In the genomic region with DNA sequence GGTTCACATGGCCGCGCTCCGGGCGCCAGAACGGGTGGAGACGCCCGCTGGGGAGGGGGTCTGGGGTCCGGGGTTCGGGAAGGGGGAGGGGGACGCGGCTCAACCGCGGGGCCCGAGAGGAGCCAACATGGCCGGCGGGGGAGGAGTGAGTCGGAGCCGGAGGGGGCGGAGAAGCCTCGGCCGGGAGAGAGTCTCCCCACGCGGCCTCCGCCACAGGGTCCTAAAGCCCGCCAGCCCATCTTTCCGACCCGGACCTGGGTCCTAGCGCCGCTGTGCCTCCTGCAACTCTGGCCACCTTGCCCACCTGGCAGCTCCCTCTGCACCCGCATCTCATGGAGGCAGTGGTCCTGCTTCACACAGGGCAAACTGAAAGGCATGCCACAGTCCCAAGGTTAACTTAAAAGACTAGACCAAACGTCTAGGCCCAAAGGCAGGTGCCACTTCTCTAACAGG, we compare ENCODE assay signal across 8 cellular contexts. TPM values are rescaled to one million over a fixed set of nuclear protein-coding genes. Genes with fewer than 3 reads are reported as not detected.
DNase-seq lines count a peak whose midpoint lies in the region; ATAC-seq and TF ChIP-seq lines count a peak whose summit lies in the region.

A gene (minus strand): TSS at position 147 of the 453 bp plus-strand sequence. CDS start 12,796 bp downstream, outside the sequence.

- DNase-seq in COLO829 (ENCODE audit: low spot score) (peak; percentile 85), endodermal cell (peak; percentile 99), mesendoderm (peak; percentile 94)
- DNase-seq in activated CD8-positive, alpha-beta memory T cell treated with anti-CD3 and anti-CD28 coated beads, Interleukin-2, amount 50 U/mL, for 24 hours (ENCODE audit: extremely low read depth), result peak; percentile 60
- peak; percentile 76 for DNase-seq in stimulated activated CD8-positive, alpha-beta memory T cell treated with anti-CD3 and anti-CD28 coated beads, Interleukin-12 subunit alpha, Interleukin-12 subunit beta, amount 100 ng/mL, for 4 hours (ENCODE audit: low read depth)

- H2BK120ac ChIP-seq in mesendoderm (ENCODE audit: low read depth, low read length), result peak within 1 kb of the TSS; percentile 83

- H3K4me3 Mint-ChIP-seq in endodermal cell, result peak within 1 kb of the TSS; percentile 97

- H3K9ac ChIP-seq in HUES6 (ENCODE audit: low read length), result peak within 1 kb of the TSS; percentile 89
- H3K9ac ChIP-seq in OCI-LY3 (ENCODE audit: low read length), result peak within 1 kb of the TSS; percentile 100
- peak within 1 kb of the TSS; percentile 50 for H3K9ac ChIP-seq in endodermal cell (ENCODE audit: extremely low read depth, low read length, poor library complexity, severe bottlenecking)
- H3K9ac ChIP-seq in mesendoderm (ENCODE audit: low read length), result peak within 1 kb of the TSS; percentile 76

- H3K27me3 ChIP-seq in HUES6 (ENCODE audit: control insufficient read depth, insufficient read depth, low read length) (no peaks in the 10 kb centered on the region), OCI-LY3 (ENCODE audit: low read depth, low read length) (no peaks in the 10 kb centered on the region), endodermal cell (ENCODE audit: control insufficient read depth, insufficient read depth, low read length, poor library complexity, severe bottlenecking) (no peaks in the 10 kb centered on the region), mesendoderm (ENCODE audit: insufficient read depth, low read length, poor library complexity) (no peaks in the 10 kb centered on the region)

- peak within 1 kb of the TSS; percentile 99 for H3K18ac ChIP-seq in mesendoderm (ENCODE audit: low read length)

- H3K4me1 Mint-ChIP-seq in endodermal cell, result peaks cover 45% of the 10 kb centered on the region

- H3K27ac Mint-ChIP-seq in endodermal cell, result peak within 1 kb of the TSS; percentile 91

- H2BK5ac ChIP-seq in mesendoderm (ENCODE audit: low read length), result peak within 1 kb of the TSS; percentile 82

- H3K9me3 ChIP-seq in HUES6 (ENCODE audit: control insufficient read depth, insufficient read depth, low read depth, low read length) (no peaks in the 10 kb centered on the region), OCI-LY3 (ENCODE audit: insufficient read depth, low read length) (no peaks in the 10 kb centered on the region), endodermal cell (ENCODE audit: control insufficient read depth, low read length) (no peaks in the 10 kb centered on the region)

- peaks cover 93% of the 10 kb centered on the region for H3K79me2 ChIP-seq in OCI-LY3 (ENCODE audit: low read length)
- H3K79me2 ChIP-seq in mesendoderm (ENCODE audit: control insufficient read depth, insufficient read depth, low read length), result peaks cover 38% of the 10 kb centered on the region

- peaks cover 15% of the 10 kb centered on the region for H3K36me3 Mint-ChIP-seq in endodermal cell (ENCODE audit: low read depth)

- TF ChIP-seq CTCF in OCI-LY3 (IDR thresholded peaks at IDR 0.05; ENCODE audit: low read depth, low read length), result no peak
- TF ChIP-seq CTCF in endodermal cell (conservative IDR thresholded peaks at IDR 0.05), result no peak

- no peak within 1 kb of the TSS for H2AFZ ChIP-seq in OCI-LY3 (ENCODE audit: low read depth, low read length)

- peaks cover 30% of the 10 kb centered on the region for H4K20me1 ChIP-seq in OCI-LY3 (ENCODE audit: insufficient read depth, low read length)

- H2BK15ac ChIP-seq in mesendoderm (replicated peaks; ENCODE audit: low read depth), result peak within 1 kb of the TSS; percentile 25

- peak within 1 kb of the TSS; percentile 72 for H3K4ac ChIP-seq in mesendoderm (ENCODE audit: low read depth, low read length)

- no peaks in the 10 kb centered on the region for H3K9me3 Mint-ChIP-seq in endodermal cell

- no peak within 1 kb of the TSS for H3K23ac ChIP-seq in mesendoderm (ENCODE audit: low read length)

- H3K4me2 ChIP-seq in OCI-LY3 (ENCODE audit: low read length) (peak within 1 kb of the TSS; percentile 98), mesendoderm (ENCODE audit: low read length) (peak within 1 kb of the TSS; percentile 92)

- H3K4me3 ChIP-seq in HUES6 (ENCODE audit: low read depth, low read length) (peak within 1 kb of the TSS; percentile 93), OCI-LY3 (ENCODE audit: low read length) (peak within 1 kb of the TSS; percentile 91), endodermal cell (ENCODE audit: low read length) (peak within 1 kb of the TSS; percentile 87), mesendoderm (ENCODE audit: low read length) (peak within 1 kb of the TSS; percentile 73)

- peak; percentile 42 for ATAC-seq in GM21390 (IDR thresholded peaks at IDR 0.05; ENCODE audit: unreplicated experiment)

- H3K36me3 ChIP-seq in HUES6 (ENCODE audit: control insufficient read depth, insufficient read depth, low read length) (peaks cover 5% of the 10 kb centered on the region; the same call in 1 of the 2 replicates), OCI-LY3 (replicated peaks; ENCODE audit: low read depth, low read length) (peaks cover 20% of the 10 kb centered on the region), endodermal cell (ENCODE audit: control insufficient read depth, insufficient read depth, low read length) (peaks cover 19% of the 10 kb centered on the region), mesendoderm (ENCODE audit: control insufficient read depth, insufficient read depth, low read length) (no peaks in the 10 kb centered on the region)

- H2AK5ac ChIP-seq in mesendoderm (ENCODE audit: low read length), result no peak within 1 kb of the TSS

- H3K27ac ChIP-seq in HUES6 (ENCODE audit: low read depth, low read length) (peak within 1 kb of the TSS; percentile 89; the same call in 1 of the 2 replicates), OCI-LY3 (ENCODE audit: low read length) (peak within 1 kb of the TSS; percentile 98), endodermal cell (ENCODE audit: low read depth, low read length) (peak within 1 kb of the TSS; percentile 49), mesendoderm (ENCODE audit: low read depth, low read length) (peak within 1 kb of the TSS; percentile 68)

- H3K4me1 ChIP-seq in HUES6 (ENCODE audit: control insufficient read depth, insufficient read depth, low read length) (peaks cover 39% of the 10 kb centered on the region), OCI-LY3 (ENCODE audit: low read length) (peaks cover 49% of the 10 kb centered on the region), endodermal cell (ENCODE audit: control insufficient read depth, insufficient read depth, low read length) (peaks cover 10% of the 10 kb centered on the region), mesendoderm (ENCODE audit: control insufficient read depth, low read depth, low read length) (peaks cover 18% of the 10 kb centered on the region)

- 2 to 13% methylated on average over 7 to 31 of the region's 31 CpGs for WGBS in endodermal cell (ENCODE audit: insufficient coverage in 1 of 2, insufficient read length in 1 of 2), 2 experiments
- WGBS in mesendoderm (ENCODE audit: extremely low coverage, insufficient coverage, low lambda C conversion rate), result no CpG with 5 or more reads among the region's 31 CpGs

- peak within 1 kb of the TSS; percentile 87 for H3K56ac ChIP-seq in mesendoderm (ENCODE audit: low read length)

- peaks cover 13% of the 10 kb centered on the region for H3K79me1 ChIP-seq in mesendoderm (ENCODE audit: low read length)

- H3K27me3 Mint-ChIP-seq in endodermal cell (ENCODE audit: insufficient read depth), result no peaks in the 10 kb centered on the region

- H4K8ac ChIP-seq in mesendoderm (ENCODE audit: low read depth, low read length), result peak within 1 kb of the TSS; percentile 84

- H4K5ac ChIP-seq in mesendoderm (ENCODE audit: low read length), result no peak within 1 kb of the TSS

RNA-seq across cellular contexts. Expression of the gene that starts here (rescaled TPM):
- total RNA-seq in endodermal cell, result 100 to 1,000 TPM; 125 to 137 TPM
- 93.1 TPM for polyA plus RNA-seq in endodermal cell (2013, experiment 1 of 2)
- 89.0 TPM for polyA plus RNA-seq in endodermal cell (2013, experiment 2 of 2)
- polyA plus RNA-seq in mesendoderm (2013, experiment 1 of 2), result 66.2 TPM
- 68.8 TPM for polyA plus RNA-seq in mesendoderm (2013, experiment 2 of 2)

Comparison
In these comparisons a context has a peak if more than half of its experiments do, and no peak if none do; other contexts are left out.
1. Peak in every context shown above with its lines: DNase-seq, ATAC-seq, H3K4me3 ChIP-seq and H3K27ac ChIP-seq.
2. H3K9ac ChIP-seq: peak in every context shown above with its lines; median percentile 100 in OCI-LY3; 89 in HUES6; 76 in mesendoderm; 50 in endodermal cell.